Comparison of ENCODE assay signal across 9 cellular contexts in genomic region chr1:156419863-156420208, GRCh38. TPM values are rescaled to one million over a fixed set of nuclear protein-coding genes. Genes with fewer than 3 reads are reported as not detected.
DNase-seq lines count a peak whose midpoint lies in the region; ATAC-seq lines count a peak whose summit lies in the region.
"Had no signal": no experiment of that assay in that cellular context is flagged by ENCODE, and none has a peak within 500 bp of the region (broad histone marks: within the 10 kb centered on the region; RNA-seq: fewer than 3 reads in every experiment).

No MANE protein-coding gene starts in this region.

- 17% methylated on average over 6 of the region's 6 CpGs for WGBS in thymus

- no peak overlapping the region for H3K27ac ChIP-seq in thymus (ENCODE audit: low read depth)

- peak overlapping the region; percentile 24 for H3K4me3 ChIP-seq in iPS-11a (ENCODE audit: low read depth, low read length)
- H3K4me3 ChIP-seq in thymus (ENCODE audit: low read length): peak overlapping the region; percentile 40

- no peaks in the 10 kb centered on the region for H3K36me3 ChIP-seq in thymus (ENCODE audit: control insufficient read depth, insufficient read depth)

- ATAC-seq in GM21723 (IDR thresholded peaks at IDR 0.05; ENCODE audit: unreplicated experiment) (no peak), HG02938 (IDR thresholded peaks at IDR 0.05; ENCODE audit: unreplicated experiment) (no peak)

- H3K27ac Mint-ChIP-seq in activated CD4-positive, alpha-beta T cell treated with anti-CD3 and anti-CD28 coated beads, Interleukin-2, amount 10 ng/mL, durations not matched to agents 24 days and 14 days: no peak overlapping the region

- DNase-seq in activated gamma-delta T cell treated with Interleukin-2 at 50 U/mL for 16 hours (peak; percentile 48), activated gamma-delta T cell (lab: John Stamatoyannopoulos, UW) (no peak), NCI-H1048 (lab: John Stamatoyannopoulos, UW) (no peak)
- no peak for DNase-seq in activated CD4-positive, alpha-beta T cell treated with anti-CD3 and anti-CD28 coated beads, Interleukin-2, amount 10 ng/mL, durations not matched to agents 24 days and 14 days
- DNase-seq: DMS153 had no signal

- peaks cover 2% of the 10 kb centered on the region for H3K9me3 ChIP-seq in thymus (ENCODE audit: control insufficient read depth)

- intact Hi-C loops in activated CD4-positive, alpha-beta T cell treated with anti-CD3 and anti-CD28 coated beads, Interleukin-2, amount 10 ng/mL, durations not matched to agents 24 days and 14 days (cut with micrococcal nuclease): loop anchor here (2.0 kb wide), 1 partner anchor 19 kb away; no protein-coding TSS in a partner anchor

- no peaks in the 10 kb centered on the region for H3K36me3 Mint-ChIP-seq in activated CD4-positive, alpha-beta T cell treated with anti-CD3 and anti-CD28 coated beads, Interleukin-2, amount 10 ng/mL, durations not matched to agents 24 days and 14 days (ENCODE audit: low read depth)

- H3K27me3 ChIP-seq in thymus (ENCODE audit: control insufficient read depth, insufficient read depth): peaks cover 69% of the 10 kb centered on the region

- H3K4me3 Mint-ChIP-seq in activated CD4-positive, alpha-beta T cell treated with anti-CD3 and anti-CD28 coated beads, Interleukin-2, amount 10 ng/mL, durations not matched to agents 24 days and 14 days: peak overlapping the region; percentile 87

- peaks cover 91% of the 10 kb centered on the region for H3K27me3 Mint-ChIP-seq in activated CD4-positive, alpha-beta T cell treated with anti-CD3 and anti-CD28 coated beads, Interleukin-2, amount 10 ng/mL, durations not matched to agents 24 days and 14 days

- H3K4me1 Mint-ChIP-seq in activated CD4-positive, alpha-beta T cell treated with anti-CD3 and anti-CD28 coated beads, Interleukin-2, amount 10 ng/mL, durations not matched to agents 24 days and 14 days: peaks cover 14% of the 10 kb centered on the region

- H3K9me3 Mint-ChIP-seq in activated CD4-positive, alpha-beta T cell treated with anti-CD3 and anti-CD28 coated beads, Interleukin-2, amount 10 ng/mL, durations not matched to agents 24 days and 14 days: no peaks in the 10 kb centered on the region

- H3K4me1 ChIP-seq in thymus (ENCODE audit: control insufficient read depth, insufficient read depth, low read length): peaks cover 15% of the 10 kb centered on the region

RNA-seq across cellular contexts. Expression of gene RHBG, which starts 50.8 kb away (rescaled TPM):
- total RNA-seq in activated CD4-positive, alpha-beta T cell treated with anti-CD3 and anti-CD28 coated beads, Interleukin-2, amount 10 ng/mL, durations not matched to agents 24 days and 14 days: not detected in 2 replicates
- polyA plus RNA-seq in thymus: 0.37 TPM
